Comparison of ENCODE assay signal across 9 cellular contexts in the genomic region with DNA sequence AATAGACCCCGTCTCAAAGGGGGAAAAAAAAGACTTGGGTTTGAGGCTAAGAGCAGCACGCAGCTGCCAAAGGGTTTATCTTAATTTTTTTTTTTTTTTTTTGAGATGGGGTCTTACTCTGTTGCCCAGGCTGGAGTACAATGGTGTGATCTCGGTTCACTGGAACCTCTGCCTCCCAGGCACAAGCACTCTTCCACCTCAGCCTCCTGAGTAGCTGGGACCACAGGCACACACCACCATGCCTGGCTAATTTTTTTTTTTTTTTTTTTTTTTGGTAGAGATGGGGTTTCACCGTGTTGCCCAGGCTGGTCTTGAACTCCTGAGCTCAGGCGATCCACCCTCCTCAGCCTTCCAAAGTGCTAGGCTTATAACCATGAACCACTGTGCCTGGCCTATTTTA. TPM values are rescaled to one million over a fixed set of nuclear protein-coding genes. Genes with fewer than 3 reads are reported as not detected.
DNase-seq lines count a peak whose midpoint lies in the region; ATAC-seq, FAIRE-seq and TF ChIP-seq lines count a peak whose summit lies in the region.
"Not testable (repeated sequence)": the region's sequence is repeated elsewhere in the genome, so short reads cannot be mapped to it uniquely, and the experiment has no call there.
"Had no signal": no experiment of that assay in that cellular context is flagged by ENCODE, and none has a peak within 500 bp of the region (broad histone marks: within the 10 kb centered on the region; RNA-seq: fewer than 3 reads in every experiment).

No MANE protein-coding gene starts in this region.

- in situ Hi-C loops in K562 (cut with MboI), result not testable (repeated sequence)

- peaks cover 19% of the 10 kb centered on the region; the same call in 1 of the 2 replicates for H3K36me3 ChIP-seq in Karpas-422 (ENCODE audit: insufficient read depth, low read length)
- H3K36me3 ChIP-seq in K562 (ENCODE audit: control insufficient read depth, insufficient read depth, low read length), result peaks cover 30% of the 10 kb centered on the region; the same call in 2 of the 3 replicates
- peaks cover 0 to 40% of the 10 kb centered on the region in 2 donors for H3K36me3 ChIP-seq in psoas muscle (ENCODE audit: insufficient read depth in 1 of 2, low read depth in 1 of 2)

- H3K4me1 ChIP-seq in Karpas-422 (ENCODE audit: low read length), result peaks cover 34% of the 10 kb centered on the region
- H3K4me1 ChIP-seq in K562 (replicated peaks in 1 of 2; ENCODE audit: control insufficient read depth in 2 of 2, insufficient read depth in 2 of 2, low read length in 2 of 2), result peaks cover 20 to 71% of the 10 kb centered on the region in 2 experiments
- peaks cover 24% of the 10 kb centered on the region for H3K4me1 ChIP-seq in psoas muscle

- peak overlapping the region; percentile 98; the same call in 1 of the 2 replicates for H3K9ac ChIP-seq in Karpas-422 (ENCODE audit: low read length)
- not testable (repeated sequence) for H3K9ac ChIP-seq in K562 (ENCODE audit: insufficient read depth in 1 of 2, low read depth in 2 of 2, low read length in 2 of 2)

- not testable (repeated sequence) for BruUV-seq in K562 (replicated peaks; lab: Mats Ljungman, UMichigan)

- DNase-seq in CD14-positive monocyte (ENCODE audit: low spot score); Karpas-422; activated CD4-positive, alpha-beta memory T cell treated with anti-CD3 and anti-CD28 coated beads for 36 hours; K562 (ENCODE audit: extremely low read depth in 1 of 4, low spot score in 3 of 4); immature natural killer cell; psoas muscle: not testable (repeated sequence)

- TF ChIP-seq CTCF in CD14-positive monocyte (IDR thresholded peaks at IDR 0.05); K562 (IDR thresholded peaks at IDR 0.05 in 2 of 3, conservative IDR thresholded peaks at IDR 0.05 in 1 of 3; ENCODE audit: insufficient read depth in 2 of 3, low read depth in 1 of 3, low read length in 3 of 3); psoas muscle (IDR thresholded peaks at IDR 0.05): not testable (repeated sequence)

- not testable (repeated sequence) for H3K9me1 ChIP-seq in K562 (ENCODE audit: control insufficient read depth, insufficient read depth, low read length)

- TF ChIP-seq EP300 in K562 (IDR thresholded peaks at IDR 0.05; ENCODE audit: low read length), result not testable (repeated sequence)

- peak overlapping the region; percentile 91; the same call in 1 of the 2 replicates for H3K4me3 ChIP-seq in Karpas-422 (ENCODE audit: low read length)
- not testable (repeated sequence) for H3K4me3 ChIP-seq in K562, psoas muscle

- ATAC-seq in K562, psoas muscle: not testable (repeated sequence)

- FAIRE-seq in K562 (lab: Jason Lieb, UNC), result not testable (repeated sequence)

- H3K27me3 ChIP-seq in Karpas-422 (ENCODE audit: low read length); K562 (ENCODE audit: control insufficient read depth in 2 of 2, insufficient read depth in 2 of 2, low read length in 2 of 2); psoas muscle (ENCODE audit: insufficient read depth in 3 of 3, low read length in 2 of 3): not testable (repeated sequence)

- H3K4me2 ChIP-seq in Karpas-422 (ENCODE audit: low read depth, low read length, poor library complexity, severe bottlenecking), result peak overlapping the region; percentile 77
- H3K4me2 ChIP-seq in K562 (ENCODE audit: insufficient read depth, low read length), result not testable (repeated sequence)

- not testable (repeated sequence) for H2AFZ ChIP-seq in Karpas-422 (ENCODE audit: low read length); K562 (ENCODE audit: low read depth, low read length)

- H3K27me3 Mint-ChIP-seq in CD14-positive monocyte (ENCODE audit: low read depth in 3 of 3); activated CD4-positive, alpha-beta memory T cell treated with anti-CD3 and anti-CD28 coated beads for 36 hours: not testable (repeated sequence)
- peaks cover 5 to 17% (median 16%) of the 10 kb centered on the region in 3 donors for H3K27me3 Mint-ChIP-seq in immature natural killer cell (ENCODE audit: low read depth in 3 of 3)

- peak overlapping the region in 6 of 7 donors; percentile 41 to 96 (median 87) for H3K27ac Mint-ChIP-seq in CD14-positive monocyte
- peak overlapping the region; percentile 99 for H3K27ac Mint-ChIP-seq in activated CD4-positive, alpha-beta memory T cell treated with anti-CD3 and anti-CD28 coated beads for 36 hours
- peak overlapping the region in 5 of 6 donors; percentile 36 to 98 (median 94) for H3K27ac Mint-ChIP-seq in immature natural killer cell

- H3K4me1 Mint-ChIP-seq in CD14-positive monocyte (peaks cover 36% of the 10 kb centered on the region), immature natural killer cell (peaks cover 49 to 57% of the 10 kb centered on the region in 2 donors)
- H3K4me1 Mint-ChIP-seq in activated CD4-positive, alpha-beta memory T cell treated with anti-CD3 and anti-CD28 coated beads for 36 hours (ENCODE audit: low read depth), result peaks cover 49% of the 10 kb centered on the region

- H3K4me3 Mint-ChIP-seq in CD14-positive monocyte, result not testable (repeated sequence)
- H3K4me3 Mint-ChIP-seq in activated CD4-positive, alpha-beta memory T cell treated with anti-CD3 and anti-CD28 coated beads for 36 hours, result peak overlapping the region; percentile 100
- H3K4me3 Mint-ChIP-seq in immature natural killer cell, result peak overlapping the region in 1 of 5 donors; percentile 100

- intact Hi-C loops in CD14-positive monocyte (cut with micrococcal nuclease) (loop anchor here (5.0 to 10.0 kb wide), 5 partner anchors 45 to 130 kb away; a partner anchor contains a TSS), K562 (cut with micrococcal nuclease) (loop anchor here (5.0 to 10.0 kb wide), 2 partner anchors 105 to 413 kb away; a partner anchor contains a TSS), psoas muscle (cut with DNase I) (loop anchor here in 1 of 2 donors (10.0 kb wide), 1 partner anchor 413 kb away; a partner anchor contains a TSS)
- intact Hi-C loops in activated CD4-positive, alpha-beta memory T cell treated with anti-CD3 and anti-CD28 coated beads for 36 hours (cut with micrococcal nuclease), result loop anchor here (2.0 to 5.0 kb wide), 6 partner anchors 45 to 147 kb away; a partner anchor contains a TSS

- not testable (repeated sequence) for H3K9me3 Mint-ChIP-seq in CD14-positive monocyte; activated CD4-positive, alpha-beta memory T cell treated with anti-CD3 and anti-CD28 coated beads for 36 hours; immature natural killer cell

- POLR2A ChIA-PET in activated CD4-positive, alpha-beta memory T cell treated with anti-CD3 and anti-CD28 coated beads for 36 hours (lab: Charles Lee), result interaction anchor here (1.7 kb wide), 1 partner anchor 9 kb away, joined by 3 read pairs; no protein-coding TSS in a partner anchor
- POLR2A ChIA-PET in K562 (lab: Yijun Ruan, JAX), result interaction anchor here (1.3 kb wide), 1 partner anchor 12 kb away, joined by 5 read pairs; no protein-coding TSS in a partner anchor

- TF ChIP-seq POLR2A in K562 (conservative IDR thresholded peaks at IDR 0.05), result not testable (repeated sequence)

- H3K79me2 ChIP-seq in Karpas-422 (ENCODE audit: low read length), result peaks cover 34% of the 10 kb centered on the region
- H3K79me2 ChIP-seq in K562 (ENCODE audit: control insufficient read depth, insufficient read depth, low read length), result peaks cover 42% of the 10 kb centered on the region

- TF ChIP-seq RAD21 in K562 (CRISPR knock-in tag; conservative IDR thresholded peaks at IDR 0.05 in 1 of 2, IDR thresholded peaks at IDR 0.05 in 1 of 2), result not testable (repeated sequence)

- H3K27ac ChIP-seq in Karpas-422 (ENCODE audit: low read length) (peak overlapping the region; percentile 89), psoas muscle (peak overlapping the region; percentile 82)
- H3K27ac ChIP-seq in K562 (ENCODE audit: extremely low read depth, low read depth, low read length), result not testable (repeated sequence)

- 50% methylated on average over 1 of the region's 5 CpGs for WGBS in K562 (ENCODE audit: insufficient coverage, low coverage, missing lambda C conversion rate)
- whole genome bisulfite sequencing in psoas muscle, 3 donors, result 90 to 91% (median 91%) methylated on average over 4 to 5 of the region's 5 CpGs

- H3K9me2 ChIP-seq in Karpas-422 (replicated peaks; ENCODE audit: insufficient read depth, low read length), result not testable (repeated sequence)

- not testable (repeated sequence) for H4K20me1 ChIP-seq in Karpas-422 (ENCODE audit: insufficient read depth, low read depth, low read length); K562 (replicated peaks; ENCODE audit: control insufficient read depth, insufficient read depth, low read length)

- CTCF ChIA-PET in activated CD4-positive, alpha-beta memory T cell treated with anti-CD3 and anti-CD28 coated beads for 36 hours (lab: Charles Lee), result interaction anchor here (1.0 to 3.2 kb wide), 4 partner anchors 9 to 121 kb away, joined by 3 to 14 read pairs (median 4); a partner anchor contains a TSS
- CTCF ChIA-PET in K562 (lab: Yijun Ruan, JAX; ENCODE audit: low intra/inter-chr PET ratio), result interaction anchor here (0.7 kb wide), 1 partner anchor 605 kb away, joined by 3 read pairs; no protein-coding TSS in a partner anchor

- H3K9me3 ChIP-seq in Karpas-422 (ENCODE audit: low read length); K562 (replicated peaks; ENCODE audit: control insufficient read depth, insufficient read depth, low read depth, low read length); psoas muscle: not testable (repeated sequence)

- H3K36me3 Mint-ChIP-seq in CD14-positive monocyte (peaks cover 26 to 47% of the 10 kb centered on the region in 2 donors), immature natural killer cell (peaks cover 0 to 15% (median 11%) of the 10 kb centered on the region in 3 donors)
- peaks cover 35% of the 10 kb centered on the region for H3K36me3 Mint-ChIP-seq in activated CD4-positive, alpha-beta memory T cell treated with anti-CD3 and anti-CD28 coated beads for 36 hours

RNA-seq across cellular contexts. Expression of a gene that starts 1.1 kb away (rescaled TPM):
- polyA plus RNA-seq in CD14-positive monocyte, result 100 to 1,000 TPM; 609 to 798 TPM
- total RNA-seq in Karpas-422 (2014; rRNA removed; shearing (Covaris generic); ENCODE audit: low replicate concordance), result 92.4 and 264 TPM in 2 replicates
- 100 to 1,000 TPM; 185 to 193 TPM for total RNA-seq in activated CD4-positive, alpha-beta memory T cell treated with anti-CD3 and anti-CD28 coated beads for 36 hours
- total RNA-seq in K562 (2011; cell fraction: chromatin; rRNA removed; ENCODE audit: low replicate concordance), result 1.6 and 9.1 TPM in 2 replicates
- 14.7 and 18.7 TPM in 2 replicates for total RNA-seq in K562 (2011; cell fraction: nucleolus; rRNA removed)
- total RNA-seq in K562 (2011; cell fraction: nucleoplasm; rRNA removed), result 7.4 and 9.6 TPM in 2 replicates
- 101 and 105 TPM in 2 replicates for total RNA-seq in K562 (2014; rRNA removed)
- total RNA-seq in K562 (2014; rRNA removed; fragmentation: Illumina TruSeq; extraction: Trizol), result 17.9 and 24.9 TPM in 2 replicates
- total RNA-seq in K562 (2015; rRNA removed; fragmentation: Illumina TruSeq; extraction: Trizol), result 53.1 and 53.4 TPM in 2 replicates
- 73.0 and 73.1 TPM in 2 replicates for total RNA-seq in K562 (2021)
- 17.3 and 21.0 TPM in 2 replicates for polyA plus RNA-seq in K562 (2011; rRNA removed)
- 46.1 and 143 TPM in 2 replicates for polyA plus RNA-seq in K562 (2011; cell fraction: cytosol; rRNA removed)
- polyA plus RNA-seq in K562 (2011; cell fraction: nucleus; rRNA removed), result 17.2 and 24.0 TPM in 2 replicates
- polyA plus RNA-seq in K562 (2012), result 84.8 and 94.3 TPM in 2 replicates
- 11.7 and 44.6 TPM in 2 replicates for polyA plus RNA-seq in K562 (2014; fragmentation: Illumina TruSeq; extraction: Trizol)
- polyA plus RNA-seq in K562 (2014; fragmentation: Nextera tagmentation; extraction: Ambion mirVana), result 10 to 100 TPM; 33.5 to 51.0 TPM
- 94.1 and 118 TPM in 2 replicates for polyA plus RNA-seq in K562 (2014; rRNA removed)
- 2.5 and 3.3 TPM in 2 replicates for polyA minus RNA-seq in K562 (2011; rRNA and poly(A)+ RNA removed)
- 20.3 and 25.1 TPM in 2 replicates for polyA minus RNA-seq in K562 (2011; cell fraction: cytosol; rRNA and poly(A)+ RNA removed)
- polyA minus RNA-seq in K562 (2011; cell fraction: nucleus; rRNA and poly(A)+ RNA removed), result 13.1 and 14.0 TPM in 2 replicates
- 1,000 to 10,000 TPM in 2 of 3 donors, 100 to 1,000 TPM in 1; 893 to 1,468 (median 1,114) TPM for polyA plus RNA-seq in immature natural killer cell
- total RNA-seq in psoas muscle, result 10 to 100 TPM; 27.6 to 34.7 (median 31.6) TPM
- 10 to 100 TPM; 55.0 to 98.6 (median 67.3) TPM for polyA plus RNA-seq in psoas muscle

RNA-seq across cellular contexts. Expression of a gene that starts 6.1 kb away (rescaled TPM):
- 1 to 10 TPM in 1 of 2 donors, under 1 TPM in 1; 0.69 to 1.6 TPM for polyA plus RNA-seq in CD14-positive monocyte
- 1.0 and 1.6 TPM in 2 replicates for total RNA-seq in Karpas-422 (2014; rRNA removed; shearing (Covaris generic); ENCODE audit: low replicate concordance)
- 1 to 10 TPM; 2.9 to 3.1 TPM for total RNA-seq in activated CD4-positive, alpha-beta memory T cell treated with anti-CD3 and anti-CD28 coated beads for 36 hours
- total RNA-seq in K562 (2011; cell fraction: chromatin; rRNA removed; ENCODE audit: low replicate concordance), result 6.7 and 9.8 TPM in 2 replicates
- total RNA-seq in K562 (2011; cell fraction: nucleolus; rRNA removed), result 9.2 and 10.8 TPM in 2 replicates
- total RNA-seq in K562 (2011; cell fraction: nucleoplasm; rRNA removed), result 3.4 and 3.5 TPM in 2 replicates
- total RNA-seq in K562 (2014; rRNA removed), result 4.0 and 5.6 TPM in 2 replicates
- total RNA-seq in K562 (2014; rRNA removed; fragmentation: Illumina TruSeq; extraction: Trizol), result 2.0 and 2.4 TPM in 2 replicates
- total RNA-seq in K562 (2015; rRNA removed; fragmentation: Illumina TruSeq; extraction: Trizol), result 2.4 and 3.4 TPM in 2 replicates
- 3.8 and 4.1 TPM in 2 replicates for total RNA-seq in K562 (2021)
- polyA plus RNA-seq in K562 (2011; rRNA removed), result 1.4 TPM in 2 replicates
- polyA plus RNA-seq in K562 (2011; cell fraction: cytosol; rRNA removed), result 2.0 and 5.9 TPM in 2 replicates
- 4.2 and 10.5 TPM in 2 replicates for polyA plus RNA-seq in K562 (2011; cell fraction: nucleus; rRNA removed)
- polyA plus RNA-seq in K562 (2012), result 1.8 and 4.6 TPM in 2 replicates
- polyA plus RNA-seq in K562 (2014; fragmentation: Illumina TruSeq; extraction: Trizol), result 3.3 TPM in 2 replicates
- 1 to 10 TPM; 1.7 to 2.5 TPM for polyA plus RNA-seq in K562 (2014; fragmentation: Nextera tagmentation; extraction: Ambion mirVana)
- 5.2 and 5.5 TPM in 2 replicates for polyA plus RNA-seq in K562 (2014; rRNA removed)
- polyA minus RNA-seq in K562 (2011; rRNA and poly(A)+ RNA removed), result 0.75 and 1.7 TPM in 2 replicates
- polyA minus RNA-seq in K562 (2011; cell fraction: cytosol; rRNA and poly(A)+ RNA removed), result 0.95 and 1.7 TPM in 2 replicates
- polyA minus RNA-seq in K562 (2011; cell fraction: nucleus; rRNA and poly(A)+ RNA removed), result 0.78 and 2.2 TPM in 2 replicates
- polyA plus RNA-seq in immature natural killer cell, result 1 to 10 TPM in 2 of 3 donors, under 1 TPM in 1; 0.59 to 2.9 (median 2.0) TPM
- 1 to 10 TPM in 1 of 4 donors, under 1 TPM in 3; 0.27 to 1.1 (median 0.79) TPM for total RNA-seq in psoas muscle
- polyA plus RNA-seq in psoas muscle, result 1 to 10 TPM; 1.1 TPM

RNA-seq across cellular contexts. Expression of a gene that starts 6.2 kb away (rescaled TPM):
- under 1 TPM in 1 of 2 donors, not detected in 1; 0.17 TPM for polyA plus RNA-seq in CD14-positive monocyte
- 1.1 and 1.3 TPM in 2 replicates for total RNA-seq in Karpas-422 (2014; rRNA removed; shearing (Covaris generic); ENCODE audit: low replicate concordance)
- total RNA-seq in activated CD4-positive, alpha-beta memory T cell treated with anti-CD3 and anti-CD28 coated beads for 36 hours, result 10 to 100 TPM; 10.1 to 10.7 TPM
- 40.9 and 121 TPM in 2 replicates for total RNA-seq in K562 (2011; cell fraction: chromatin; rRNA removed; ENCODE audit: low replicate concordance)
- total RNA-seq in K562 (2011; cell fraction: nucleolus; rRNA removed), result 59.7 and 75.9 TPM in 2 replicates
- total RNA-seq in K562 (2011; cell fraction: nucleoplasm; rRNA removed), result 41.1 and 47.6 TPM in 2 replicates
- total RNA-seq in K562 (2014; rRNA removed), result 6.8 and 9.0 TPM in 2 replicates
- 3.0 and 3.2 TPM in 2 replicates for total RNA-seq in K562 (2014; rRNA removed; fragmentation: Illumina TruSeq; extraction: Trizol)
- 4.1 and 4.5 TPM in 2 replicates for total RNA-seq in K562 (2015; rRNA removed; fragmentation: Illumina TruSeq; extraction: Trizol)
- 14.2 and 21.0 TPM in 2 replicates for total RNA-seq in K562 (2021)
- polyA plus RNA-seq in K562 (2011; rRNA removed), result 6.7 and 14.9 TPM in 2 replicates
- polyA plus RNA-seq in K562 (2011; cell fraction: cytosol; rRNA removed), result 9.5 and 10.8 TPM in 2 replicates
- polyA plus RNA-seq in K562 (2011; cell fraction: nucleus; rRNA removed), result 72.6 and 86.1 TPM in 2 replicates
- 14.1 and 15.5 TPM in 2 replicates for polyA plus RNA-seq in K562 (2012)
- 5.0 and 5.6 TPM in 2 replicates for polyA plus RNA-seq in K562 (2014; fragmentation: Illumina TruSeq; extraction: Trizol)
- under 1 TPM; 0.46 to 0.94 TPM for polyA plus RNA-seq in K562 (2014; fragmentation: Nextera tagmentation; extraction: Ambion mirVana)
- polyA plus RNA-seq in K562 (2014; rRNA removed), result 7.6 and 14.9 TPM in 2 replicates
- 1.5 and 2.2 TPM in 2 replicates for polyA minus RNA-seq in K562 (2011; rRNA and poly(A)+ RNA removed)
- 2.3 and 6.2 TPM in 2 replicates for polyA minus RNA-seq in K562 (2011; cell fraction: cytosol; rRNA and poly(A)+ RNA removed)
- 8.9 and 10.0 TPM in 2 replicates for polyA minus RNA-seq in K562 (2011; cell fraction: nucleus; rRNA and poly(A)+ RNA removed)
- 1 to 10 TPM in 1 of 3 donors, under 1 TPM in 1, not detected in 1; 0.14 to 1.3 TPM for polyA plus RNA-seq in immature natural killer cell
- 10 to 100 TPM in 2 of 4 donors, 1 to 10 TPM in 2; 5.9 to 15.1 (median 10.2) TPM for total RNA-seq in psoas muscle
- polyA plus RNA-seq in psoas muscle, result 1 to 10 TPM; 4.1 to 8.6 (median 4.7) TPM

RNA-seq across cellular contexts. Expression of a gene that starts 30.7 kb away (rescaled TPM):
- polyA plus RNA-seq in CD14-positive monocyte (1 to 10 TPM; 7.3 to 7.7 TPM), K562 (2011; rRNA removed) (22.9 and 48.4 TPM in 2 replicates), K562 (2014; fragmentation: Illumina TruSeq; extraction: Trizol) (24.1 and 30.0 TPM in 2 replicates), K562 (2014; fragmentation: Nextera tagmentation; extraction: Ambion mirVana) (1 to 10 TPM in 1 of 2 experiments, under 1 TPM in 1; 0.75 to 1.8 TPM), K562 (2014; rRNA removed) (25.1 and 32.7 TPM in 2 replicates), immature natural killer cell (10 to 100 TPM in 1 of 3 donors, 1 to 10 TPM in 2; 5.1 to 10.5 (median 6.6) TPM), psoas muscle (10 to 100 TPM; 18.3 to 34.8 (median 26.0) TPM)
- 11.0 and 15.4 TPM in 2 replicates for total RNA-seq in Karpas-422 (2014; rRNA removed; shearing (Covaris generic); ENCODE audit: low replicate concordance)
- 10 to 100 TPM; 27.1 to 29.9 TPM for total RNA-seq in activated CD4-positive, alpha-beta memory T cell treated with anti-CD3 and anti-CD28 coated beads for 36 hours
- total RNA-seq in K562 (2011; cell fraction: chromatin; rRNA removed; ENCODE audit: low replicate concordance), result 178 and 539 TPM in 2 replicates
- total RNA-seq in K562 (2011; cell fraction: nucleolus; rRNA removed), result 265 and 279 TPM in 2 replicates
- 167 and 175 TPM in 2 replicates for total RNA-seq in K562 (2011; cell fraction: nucleoplasm; rRNA removed)
- total RNA-seq in K562 (2014; rRNA removed) (15.0 and 16.9 TPM in 2 replicates), K562 (2014; rRNA removed; fragmentation: Illumina TruSeq; extraction: Trizol) (9.9 and 10.0 TPM in 2 replicates), K562 (2015; rRNA removed; fragmentation: Illumina TruSeq; extraction: Trizol) (10.4 and 11.6 TPM in 2 replicates), K562 (2021) (32.8 and 43.5 TPM in 2 replicates), psoas muscle (10 to 100 TPM; 24.1 to 89.5 (median 34.9) TPM)
- 30.2 and 36.7 TPM in 2 replicates for polyA plus RNA-seq in K562 (2011; cell fraction: cytosol; rRNA removed)
- polyA plus RNA-seq in K562 (2011; cell fraction: nucleus; rRNA removed), result 238 and 295 TPM in 2 replicates
- polyA plus RNA-seq in K562 (2012), result 24.3 and 29.4 TPM in 2 replicates
- 24.9 and 34.3 TPM in 2 replicates for polyA minus RNA-seq in K562 (2011; rRNA and poly(A)+ RNA removed)
- 24.5 and 42.6 TPM in 2 replicates for polyA minus RNA-seq in K562 (2011; cell fraction: cytosol; rRNA and poly(A)+ RNA removed)
- 67.9 and 90.5 TPM in 2 replicates for polyA minus RNA-seq in K562 (2011; cell fraction: nucleus; rRNA and poly(A)+ RNA removed)

RNA-seq across cellular contexts. Expression of a gene that starts 42.6 kb away (rescaled TPM):
- polyA plus RNA-seq in CD14-positive monocyte (under 1 TPM; 0.20 to 0.25 TPM), K562 (2011; rRNA removed) (not detected in 2 replicates), K562 (2014; fragmentation: Illumina TruSeq; extraction: Trizol) (not detected in 2 replicates), K562 (2014; fragmentation: Nextera tagmentation; extraction: Ambion mirVana) (not detected), K562 (2014; rRNA removed) (not detected in 2 replicates), immature natural killer cell (under 1 TPM in 1 of 3 donors, not detected in 2; 0.11 TPM), psoas muscle (under 1 TPM in 2 of 3 donors, not detected in 1; 0.12 to 0.45 TPM)
- not detected in 2 replicates for total RNA-seq in Karpas-422 (2014; rRNA removed; shearing (Covaris generic); ENCODE audit: low replicate concordance)
- total RNA-seq in activated CD4-positive, alpha-beta memory T cell treated with anti-CD3 and anti-CD28 coated beads for 36 hours, result not detected
- total RNA-seq in K562 (2011; cell fraction: chromatin; rRNA removed; ENCODE audit: low replicate concordance), result not detected in 2 replicates
- not detected in 2 replicates for total RNA-seq in K562 (2011; cell fraction: nucleolus; rRNA removed)
- total RNA-seq in K562 (2011; cell fraction: nucleoplasm; rRNA removed), result not detected in 2 replicates
- total RNA-seq in K562 (2014; rRNA removed) (not detected in 2 replicates), K562 (2014; rRNA removed; fragmentation: Illumina TruSeq; extraction: Trizol) (not detected in 2 replicates), K562 (2015; rRNA removed; fragmentation: Illumina TruSeq; extraction: Trizol) (not detected in 2 replicates), K562 (2021) (not detected in 2 replicates), psoas muscle (under 1 TPM in 3 of 4 donors, not detected in 1; 0.10 to 0.22 (median 0.17) TPM)
- polyA plus RNA-seq in K562 (2011; cell fraction: cytosol; rRNA removed), result 0.06 TPM in 1 of 2 replicates, not detected in the other
- 0.07 TPM in 1 of 2 replicates, not detected in the other for polyA plus RNA-seq in K562 (2011; cell fraction: nucleus; rRNA removed)
- polyA plus RNA-seq in K562 (2012), result not detected in 2 replicates
- not detected in 2 replicates for polyA minus RNA-seq in K562 (2011; rRNA and poly(A)+ RNA removed)
- polyA minus RNA-seq in K562 (2011; cell fraction: cytosol; rRNA and poly(A)+ RNA removed), result not detected in 2 replicates
- polyA minus RNA-seq in K562 (2011; cell fraction: nucleus; rRNA and poly(A)+ RNA removed), result not detected in 2 replicates
- total RNA-seq: posterior vena cava, vagina had no signal
- polyA plus RNA-seq: AG04450 had no signal
